In the genomic region with DNA sequence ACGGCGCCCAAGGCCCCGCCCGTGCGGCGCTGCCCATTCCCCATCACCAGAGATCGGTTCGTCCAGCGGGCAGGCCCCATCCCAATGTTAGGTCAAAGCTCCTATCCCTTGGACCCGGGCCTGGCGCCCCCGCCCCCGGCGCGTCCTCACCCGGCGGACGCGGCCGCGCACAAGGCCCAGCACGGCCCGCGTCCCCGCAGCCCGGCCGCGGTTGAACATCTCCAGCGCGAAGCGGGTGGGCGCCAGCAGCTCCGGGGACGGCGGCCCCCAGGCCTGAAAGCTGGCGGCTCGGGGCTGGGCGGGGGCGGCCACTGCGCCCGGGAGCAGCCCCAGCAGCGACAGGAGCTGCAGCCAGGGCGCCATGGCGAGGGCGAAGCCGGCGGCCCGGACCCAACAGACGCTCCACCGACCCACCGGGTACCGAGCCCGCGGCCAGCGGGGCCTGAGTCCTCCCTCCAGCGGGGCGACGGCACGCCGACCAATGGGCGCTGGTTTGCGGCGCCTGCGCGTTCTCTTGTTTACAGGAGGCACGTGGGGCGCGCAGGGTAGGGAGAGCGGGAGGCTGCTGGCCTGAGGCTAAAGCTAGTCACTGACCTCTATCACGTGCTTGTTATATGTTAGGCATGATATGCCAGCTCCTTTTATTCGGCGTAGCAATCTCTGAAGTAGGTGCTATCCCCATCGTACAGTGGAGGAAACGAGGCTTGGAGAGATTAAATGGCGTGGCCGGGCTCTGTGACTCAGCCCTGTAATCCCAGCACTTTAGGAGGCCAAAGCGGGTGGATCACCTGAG, we compare ENCODE assay signal across 8 cellular contexts. TPM values are rescaled to one million over a fixed set of nuclear protein-coding genes. Genes with fewer than 3 reads are reported as not detected.
DNase-seq lines count a peak whose midpoint lies in the region; TF ChIP-seq lines count a peak whose summit lies in the region.

A gene (minus strand): TSS at position 483 of the 793 bp plus-strand sequence. CDS start 120 bp downstream, at position 363.

- H2AFZ ChIP-seq in ACC112 (ENCODE audit: low read length, unreplicated experiment) (peak within 1 kb of the TSS; percentile 78), GM23248 (peak within 1 kb of the TSS; percentile 79), smooth muscle cell (ENCODE audit: low read depth) (no peak within 1 kb of the TSS)

- no peaks in the 10 kb centered on the region for H3K9me2 ChIP-seq in GM23248 (ENCODE audit: insufficient read depth)

- H3K9me3 ChIP-seq in GM23248 (ENCODE audit: low read depth) (no peaks in the 10 kb centered on the region), ectodermal cell (ENCODE audit: control insufficient read depth, low read length) (no peaks in the 10 kb centered on the region), smooth muscle cell (replicated peaks; ENCODE audit: low read depth) (no peaks in the 10 kb centered on the region)

- H3F3A ChIP-seq in GM23248 (ENCODE audit: insufficient read depth) (no peaks in the 10 kb centered on the region), smooth muscle cell (ENCODE audit: low read depth) (no peaks in the 10 kb centered on the region)

- H3K9ac ChIP-seq in GM23248 = peak within 1 kb of the TSS; percentile 68
- no peak within 1 kb of the TSS for H3K9ac ChIP-seq in smooth muscle cell (ENCODE audit: low read depth)

- peak within 1 kb of the TSS; percentile 78 for H3K4me2 ChIP-seq in GM23248 (ENCODE audit: unreplicated experiment)
- no peak within 1 kb of the TSS for H3K4me2 ChIP-seq in smooth muscle cell

- no peaks in the 10 kb centered on the region for H3K36me3 ChIP-seq in ACC112 (ENCODE audit: insufficient read depth, low read length)
- no peaks in the 10 kb centered on the region for H3K36me3 ChIP-seq in GM23248 (ENCODE audit: low read depth)
- H3K36me3 ChIP-seq in ectodermal cell (ENCODE audit: control insufficient read depth, insufficient read depth, low read length) = no peaks in the 10 kb centered on the region
- no peaks in the 10 kb centered on the region for H3K36me3 ChIP-seq in smooth muscle cell (ENCODE audit: low read depth)

- peak; percentile 89 for DNase-seq in GM23248
- peak; percentile 59 for DNase-seq in NCI-H460 (ENCODE audit: extremely low read depth, low read depth)
- peak; percentile 44 to 57 for DNase-seq in activated CD8-positive, alpha-beta memory T cell treated with anti-CD3 and anti-CD28 coated beads for 1 hour (ENCODE audit: extremely low read depth in 1 of 2, low read depth in 1 of 2)
- DNase-seq in medulla oblongata (ENCODE audit: extremely low spot score) = peak; percentile 92
- DNase-seq in stimulated activated CD8-positive, alpha-beta memory T cell treated with anti-CD3 and anti-CD28 coated beads, Interleukin-15, amount 100 ng/mL, for 24 hours (ENCODE audit: low read depth) = peak; percentile 53
- no peak for DNase-seq in smooth muscle cell (lab: John Stamatoyannopoulos, UW; ENCODE audit: unreplicated experiment)

- TF ChIP-seq CTCF in smooth muscle cell (IDR thresholded peaks at IDR 0.05; ENCODE audit: borderline replicate concordance, insufficient read depth, poor library complexity, severe bottlenecking) = no peak

- in situ Hi-C loops in GM23248 (cut with MboI) = no loop called here

- H3K4me1 ChIP-seq in ACC112 (ENCODE audit: control insufficient read depth, insufficient read depth, low read length, unreplicated experiment) = no peaks in the 10 kb centered on the region
- H3K4me1 ChIP-seq in GM23248 (ENCODE audit: insufficient read depth) = no peaks in the 10 kb centered on the region
- H3K4me1 ChIP-seq in ectodermal cell (ENCODE audit: control insufficient read depth, insufficient read depth, low read length) = no peaks in the 10 kb centered on the region
- H3K4me1 ChIP-seq in smooth muscle cell (ENCODE audit: low read depth) = peaks cover 11% of the 10 kb centered on the region

- H3K27me3 ChIP-seq in ACC112 (ENCODE audit: insufficient read depth, low read length) (no peaks in the 10 kb centered on the region), GM23248 (replicated peaks; ENCODE audit: insufficient read depth) (no peaks in the 10 kb centered on the region), ectodermal cell (ENCODE audit: control insufficient read depth, insufficient read depth, low read length, poor library complexity, severe bottlenecking) (peaks cover 6% of the 10 kb centered on the region), smooth muscle cell (ENCODE audit: low read depth) (no peaks in the 10 kb centered on the region)

- H4K20me1 ChIP-seq in GM23248 (ENCODE audit: insufficient read depth) = no peaks in the 10 kb centered on the region
- H4K20me1 ChIP-seq in smooth muscle cell (ENCODE audit: low read depth) = no peaks in the 10 kb centered on the region

- H3K27ac ChIP-seq in ACC112 (ENCODE audit: low read depth, low read length) = no peak within 1 kb of the TSS
- H3K27ac ChIP-seq in GM23248 = no peak within 1 kb of the TSS
- H3K27ac ChIP-seq in ectodermal cell (ENCODE audit: insufficient read depth, low read depth, low read length, poor library complexity, severe bottlenecking) = no peak within 1 kb of the TSS
- no peak within 1 kb of the TSS for H3K27ac ChIP-seq in smooth muscle cell (ENCODE audit: low read depth)

- 4 to 5% methylated on average over 44 to 53 of the region's 77 CpGs for WGBS in GM23248 (ENCODE audit: low coverage in 1 of 2, low lambda C conversion rate in 2 of 2, missing lambda C conversion rate in 2 of 2), 2 experiments
- 69 to 75% methylated on average over 77 of the region's 77 CpGs for WGBS in ectodermal cell, 2 experiments
- 96% methylated on average over 66 of the region's 77 CpGs for WGBS in smooth muscle cell (ENCODE audit: low lambda C conversion rate)

- peak within 1 kb of the TSS; percentile 78 for H3K4me3 ChIP-seq in ACC112 (ENCODE audit: low read depth, low read length)
- H3K4me3 ChIP-seq in GM23248 = peak within 1 kb of the TSS; percentile 63
- peak within 1 kb of the TSS; percentile 25 for H3K4me3 ChIP-seq in ectodermal cell (ENCODE audit: insufficient read depth, low read depth, low read length)
- H3K4me3 ChIP-seq in smooth muscle cell = no peak within 1 kb of the TSS

- H3K79me2 ChIP-seq in ACC112 (ENCODE audit: control insufficient read depth, insufficient read depth, low read length, unreplicated experiment) = no peaks in the 10 kb centered on the region
- H3K79me2 ChIP-seq in GM23248 (ENCODE audit: insufficient read depth) = no peaks in the 10 kb centered on the region
- H3K79me2 ChIP-seq in smooth muscle cell (ENCODE audit: low read depth) = no peaks in the 10 kb centered on the region

RNA-seq across cellular contexts. Expression of the gene that starts here (rescaled TPM):
- 67.7 and 72.6 TPM in 2 replicates for total RNA-seq in GM23248 (2014; rRNA removed; shearing (Covaris generic))
- 53.6 and 59.2 TPM in 2 replicates for polyA plus RNA-seq in GM23248 (2016; fragmentation: Nextera tagmentation; extraction: Ambion mirVana)
- 9.0 and 9.5 TPM in 2 replicates for total RNA-seq in NCI-H460 (2014; rRNA removed; shearing (Covaris generic))
- polyA plus RNA-seq in NCI-H460 (2014; cell fraction: nucleus; rRNA removed) = 22.5 and 34.1 TPM in 2 replicates
- 17.2 TPM for polyA plus RNA-seq in ectodermal cell (2013, experiment 1 of 4)
- 16.9 TPM for polyA plus RNA-seq in ectodermal cell (2013, experiment 2 of 4)
- polyA plus RNA-seq in ectodermal cell (2013, experiment 3 of 4) = 13.9 TPM
- polyA plus RNA-seq in ectodermal cell (2013, experiment 4 of 4) = 15.9 TPM
- total RNA-seq in smooth muscle cell = 0.27 and 0.45 TPM in 2 replicates
- 0.62 TPM in 1 of 2 replicates, not detected in the other for polyA plus RNA-seq in smooth muscle cell

Comparison
In these comparisons a context has a peak if more than half of its experiments do, and no peak if none do; other contexts are left out.
1. RNA of the gene that starts here (polyA plus RNA-seq): 53.6 to 59.2 TPM in GM23248; 0.62 TPM in smooth muscle cell; every median in the first group is over 10 times any median in the second.